Comparison of ENCODE assay signal across 11 cellular contexts in the genomic region with DNA sequence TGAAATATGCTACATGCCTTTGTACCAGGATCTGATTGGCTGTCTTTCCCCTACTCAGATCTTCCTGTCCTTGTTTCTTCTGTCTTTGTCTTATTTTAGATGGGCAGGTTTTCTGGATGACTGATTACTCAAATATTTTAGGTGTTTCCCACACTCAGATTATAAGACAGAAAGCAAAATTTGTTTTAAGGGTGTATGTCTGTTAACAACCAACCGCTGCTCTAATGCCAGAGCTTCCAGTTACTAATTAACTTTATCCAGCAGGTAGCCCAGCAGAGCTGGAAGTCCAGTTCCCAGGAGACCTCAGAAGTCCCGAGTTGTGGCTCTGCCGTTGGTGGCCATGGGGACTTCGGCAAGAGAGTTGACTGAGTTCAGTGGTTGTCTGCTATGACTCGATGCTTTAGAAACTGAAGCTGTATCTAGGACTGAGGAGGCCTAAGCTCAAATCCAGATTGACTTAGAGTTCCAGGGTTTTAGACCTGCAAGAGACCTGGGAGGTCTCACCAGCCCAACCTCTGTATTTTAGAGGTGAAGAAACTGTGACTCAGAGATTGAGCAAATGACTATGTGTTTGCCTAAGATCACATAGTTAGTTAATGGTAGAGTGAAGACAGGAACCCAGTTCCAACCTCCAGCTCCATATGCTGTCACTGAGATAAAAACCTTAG. TPM values are rescaled to one million over a fixed set of nuclear protein-coding genes. Genes with fewer than 3 reads are reported as not detected.
DNase-seq lines count a peak whose midpoint lies in the region; ATAC-seq and TF ChIP-seq lines count a peak whose summit lies in the region.
"Had no signal": no experiment of that assay in that cellular context is flagged by ENCODE, and none has a peak within 500 bp of the region (broad histone marks: within the 10 kb centered on the region; RNA-seq: fewer than 3 reads in every experiment).

No MANE protein-coding gene starts in this region.

- no peaks in the 10 kb centered on the region for H3K36me3 Mint-ChIP-seq in endodermal cell (ENCODE audit: low read depth)
- H3K36me3 Mint-ChIP-seq in stimulated activated effector memory CD8-positive, alpha-beta T cell treated with anti-CD3 and anti-CD28 coated beads, Interleukin-12 subunit alpha, Interleukin-12 subunit beta, amount 100 ng/mL, for 72 hours = no peaks in the 10 kb centered on the region

- no peaks in the 10 kb centered on the region for H3K9me3 Mint-ChIP-seq in endodermal cell
- no peaks in the 10 kb centered on the region for H3K9me3 Mint-ChIP-seq in stimulated activated effector memory CD8-positive, alpha-beta T cell treated with anti-CD3 and anti-CD28 coated beads, Interleukin-12 subunit alpha, Interleukin-12 subunit beta, amount 100 ng/mL, for 72 hours
- H3K9me3 Mint-ChIP-seq: HFFc6 had no signal

- ATAC-seq in stimulated activated effector memory CD8-positive, alpha-beta T cell treated with anti-CD3 and anti-CD28 coated beads, Interleukin-12 subunit alpha, Interleukin-12 subunit beta, amount 100 ng/mL, for 72 hours = peak; percentile 79
- ATAC-seq: gastrocnemius medialis had no signal

- no peaks in the 10 kb centered on the region for H3K27me3 ChIP-seq in Karpas-422 (ENCODE audit: low read length)
- no peaks in the 10 kb centered on the region for H3K27me3 ChIP-seq in endodermal cell (ENCODE audit: control insufficient read depth, insufficient read depth, low read length, poor library complexity, severe bottlenecking)
- H3K27me3 ChIP-seq: BE2C had no signal

- H2AFZ ChIP-seq in Karpas-422 (ENCODE audit: low read length) = no peak overlapping the region

- H3K27me3 Mint-ChIP-seq in endodermal cell (ENCODE audit: insufficient read depth) = no peaks in the 10 kb centered on the region

- H4K20me1 ChIP-seq in Karpas-422 (ENCODE audit: insufficient read depth, low read depth, low read length) = no peaks in the 10 kb centered on the region

- no peak overlapping the region for H3K4me2 ChIP-seq in Karpas-422 (ENCODE audit: low read depth, low read length, poor library complexity, severe bottlenecking)

- no peak overlapping the region for H3K27ac Mint-ChIP-seq in endodermal cell
- H3K27ac Mint-ChIP-seq in stimulated activated effector memory CD8-positive, alpha-beta T cell treated with anti-CD3 and anti-CD28 coated beads, Interleukin-12 subunit alpha, Interleukin-12 subunit beta, amount 100 ng/mL, for 72 hours = peak overlapping the region; percentile 68
- H3K27ac Mint-ChIP-seq: HFFc6 had no signal

- H3K9ac ChIP-seq in Karpas-422 (ENCODE audit: low read length) (no peak overlapping the region), endodermal cell (ENCODE audit: extremely low read depth, low read length, poor library complexity, severe bottlenecking) (no peak overlapping the region)

- DNase-seq in activated T-cell treated with anti-CD3 and anti-CD28 coated beads for 48 hours (ENCODE audit: low read depth) (peak; percentile 32), activated T-cell treated with anti-CD3 and anti-CD28 coated beads for 4 hours (no peak), Karpas-422 (peak; percentile 23), endodermal cell (no peak), amniotic stem cell (lab: John Stamatoyannopoulos, UW) (no peak), dedifferentiated amniotic fluid mesenchymal stem cell (ENCODE audit: extremely low spot score) (no peak), activated gamma-delta T cell treated with Interleukin-2 at 50 U/mL for 16 hours (no peak)
- DNase-seq in stimulated activated effector memory CD8-positive, alpha-beta T cell treated with anti-CD3 and anti-CD28 coated beads, Interleukin-12 subunit alpha, Interleukin-12 subunit beta, amount 100 ng/mL, for 72 hours (ENCODE audit: low spot score in 2 of 2) = peak in 1 of 2 donors; percentile 75
- DNase-seq: BE2C, gastrocnemius medialis, HFFc6 had no signal

- H3K79me2 ChIP-seq in Karpas-422 (ENCODE audit: low read length) = no peaks in the 10 kb centered on the region

- no peaks in the 10 kb centered on the region for H3K9me3 ChIP-seq in Karpas-422 (ENCODE audit: low read length)
- no peaks in the 10 kb centered on the region for H3K9me3 ChIP-seq in endodermal cell (ENCODE audit: control insufficient read depth, low read length)
- H3K9me3 ChIP-seq: BE2C, gastrocnemius medialis had no signal

- peaks cover 2% of the 10 kb centered on the region for H3K4me1 Mint-ChIP-seq in endodermal cell
- H3K4me1 Mint-ChIP-seq in stimulated activated effector memory CD8-positive, alpha-beta T cell treated with anti-CD3 and anti-CD28 coated beads, Interleukin-12 subunit alpha, Interleukin-12 subunit beta, amount 100 ng/mL, for 72 hours = peaks cover 42% of the 10 kb centered on the region

- TF ChIP-seq CTCF in endodermal cell (conservative IDR thresholded peaks at IDR 0.05) = peak; percentile 9

- 96 to 98% methylated on average over 4 to 5 of the region's 5 CpGs for WGBS in endodermal cell (ENCODE audit: insufficient coverage in 1 of 2, insufficient read length in 1 of 2), 2 experiments

- no peaks in the 10 kb centered on the region for H3K9me2 ChIP-seq in Karpas-422 (replicated peaks; ENCODE audit: insufficient read depth, low read length)

- no peak overlapping the region for H3K4me3 ChIP-seq in Karpas-422 (ENCODE audit: low read length)
- no peak overlapping the region for H3K4me3 ChIP-seq in endodermal cell (ENCODE audit: low read length)
- H3K4me3 ChIP-seq: gastrocnemius medialis had no signal

- H3K27ac ChIP-seq in Karpas-422 (ENCODE audit: low read length) (no peak overlapping the region), endodermal cell (ENCODE audit: low read depth, low read length) (no peak overlapping the region)
- H3K27ac ChIP-seq: gastrocnemius medialis had no signal

- H3K4me3 Mint-ChIP-seq in endodermal cell = no peak overlapping the region
- peak overlapping the region; percentile 28 for H3K4me3 Mint-ChIP-seq in stimulated activated effector memory CD8-positive, alpha-beta T cell treated with anti-CD3 and anti-CD28 coated beads, Interleukin-12 subunit alpha, Interleukin-12 subunit beta, amount 100 ng/mL, for 72 hours
- H3K4me3 Mint-ChIP-seq: HFFc6 had no signal

- no peaks in the 10 kb centered on the region for H3K4me1 ChIP-seq in Karpas-422 (ENCODE audit: low read length)
- H3K4me1 ChIP-seq in endodermal cell (ENCODE audit: control insufficient read depth, insufficient read depth, low read length) = no peaks in the 10 kb centered on the region
- H3K4me1 ChIP-seq: BE2C, gastrocnemius medialis had no signal

- H3K36me3 ChIP-seq in Karpas-422 (ENCODE audit: insufficient read depth, low read length) (no peaks in the 10 kb centered on the region), endodermal cell (ENCODE audit: control insufficient read depth, insufficient read depth, low read length) (no peaks in the 10 kb centered on the region)
- H3K36me3 ChIP-seq: BE2C, gastrocnemius medialis had no signal

RNA-seq across cellular contexts. Expression of a gene that starts 7.5 kb away (rescaled TPM):
- total RNA-seq in Karpas-422 (2014; rRNA removed; shearing (Covaris generic); ENCODE audit: low replicate concordance) = not detected in 2 replicates
- under 1 TPM in 1 of 2 donors, not detected in 1; 0.73 TPM for total RNA-seq in endodermal cell
- not detected for polyA plus RNA-seq in endodermal cell (2013, experiment 1 of 2)
- polyA plus RNA-seq in endodermal cell (2013, experiment 2 of 2) = not detected

Comparison
In these comparisons a context has a peak if more than half of its experiments do, and no peak if none do; other contexts are left out.
1. DNase-seq: peak in activated T-cell treated with anti-CD3 and anti-CD28 coated beads for 48 hours (single experiment) and Karpas-422 (single experiment); none in activated T-cell treated with anti-CD3 and anti-CD28 coated beads for 4 hours (single experiment), endodermal cell (single experiment), amniotic stem cell (single experiment), dedifferentiated amniotic fluid mesenchymal stem cell (single experiment) and activated gamma-delta T cell treated with Interleukin-2 at 50 U/mL for 16 hours (single experiment).